28 cellular contexts compared by ENCODE assay signal in genomic region chr16:17914168-17914567, GRCh38.
"Had no signal": no experiment of that assay in that cellular context is flagged by ENCODE, and none has a peak within 500 bp of the region (broad histone marks: within the 10 kb centered on the region; RNA-seq: fewer than 3 reads in every experiment).

No MANE protein-coding gene starts in this region.

- H3K4me1 ChIP-seq: colonic mucosa, esophagus muscularis mucosa, esophagus squamous epithelium, foreskin keratinocyte, gastrocnemius medialis, gastroesophageal sphincter, heart left ventricle, heart right ventricle had no signal

- H3K4me3 ChIP-seq: colonic mucosa, coronary artery, dorsolateral prefrontal cortex, esophagus muscularis mucosa, esophagus squamous epithelium, gastrocnemius medialis, gastroesophageal sphincter, heart left ventricle, heart right ventricle had no signal

- H3K9me3 ChIP-seq: colonic mucosa, gastrocnemius medialis had no signal

- DNase-seq: colonic mucosa; cortex of kidney; dermis blood vessel endothelial cell; dorsolateral prefrontal cortex; effector CD4-positive, alpha-beta T cell; effector CD8-positive, alpha-beta T cell; effector memory CD4-positive, alpha-beta T cell; effector memory CD8-positive, alpha-beta T cell; endodermal cell; erythroblast; esophagus squamous epithelium; foreskin fibroblast; foreskin keratinocyte; foreskin melanocyte; gastrocnemius medialis; glutamatergic neuron; head of caudate nucleus; heart left ventricle; heart right ventricle had no signal

- H3K27me3 ChIP-seq: colonic mucosa, dorsolateral prefrontal cortex, esophagus muscularis mucosa, esophagus squamous epithelium, foreskin keratinocyte, gastrocnemius medialis, gastroesophageal sphincter, heart left ventricle, heart right ventricle had no signal

- H3K36me3 ChIP-seq: colonic mucosa, esophagus muscularis mucosa, esophagus squamous epithelium, gastrocnemius medialis, gastroesophageal sphincter, heart left ventricle, heart right ventricle had no signal

- H3K27ac ChIP-seq: colonic mucosa, coronary artery, dorsolateral prefrontal cortex, epithelial cell of prostate, esophagus muscularis mucosa, esophagus squamous epithelium, foreskin keratinocyte, gastrocnemius medialis, gastroesophageal sphincter, heart left ventricle, heart right ventricle had no signal

- ATAC-seq: effector memory CD8-positive, alpha-beta T cell; esophagus mucosa; foreskin keratinocyte; gastrocnemius medialis; gastroesophageal sphincter; heart left ventricle; heart right ventricle had no signal

- FAIRE-seq: colon, endometrium, endothelial cell of umbilical vein, frontal cortex had no signal
